In genomic region chr10:58898854-58899573, GRCh38 we compare ENCODE assay signal across 15 cellular contexts.
"Had no signal": no experiment of that assay in that cellular context is flagged by ENCODE, and none has a peak within 500 bp of the region (broad histone marks: within the 10 kb centered on the region; RNA-seq: fewer than 3 reads in every experiment).

No MANE protein-coding gene starts in this region.

- DNase-seq: activated CD4-positive, CD25-positive, alpha-beta regulatory T cell treated with anti-CD3 and anti-CD28 coated beads, Interleukin-2, amount 50 U/mL, for 72 hours; activated naive CD4-positive, alpha-beta T cell treated with anti-CD3 and anti-CD28 coated beads for 36 hours; activated naive CD8-positive, alpha-beta T cell treated with anti-CD3 and anti-CD28 coated beads, Interleukin-2, amount 50 U/mL, for 24 hours; activated T-cell treated with anti-CD3 and anti-CD28 coated beads for 4 hours; aorta; dermis blood vessel endothelial cell; erythroblast; kidney; nucleus accumbens; posterior cingulate gyrus; stimulated activated CD4-positive, alpha-beta T cell treated with anti-CD3 and anti-CD28 coated beads, Interleukin-4, amount 100 ng/mL, for 1 hour; stimulated activated naive CD4-positive, alpha-beta T cell; T1000 had no signal

- H3K4me3 ChIP-seq: tibial nerve had no signal

- FAIRE-seq: kidney had no signal

- ATAC-seq: activated naive CD8-positive, alpha-beta T cell treated with anti-CD3 and anti-CD28 coated beads, Interleukin-2, amount 50 U/mL, for 24 hours had no signal

- H3K4me3 Mint-ChIP-seq: activated naive CD4-positive, alpha-beta T cell treated with anti-CD3 and anti-CD28 coated beads for 36 hours; activated naive CD8-positive, alpha-beta T cell treated with anti-CD3 and anti-CD28 coated beads, Interleukin-2, amount 50 U/mL, for 24 hours; nephron had no signal

- H3K27ac Mint-ChIP-seq: activated naive CD4-positive, alpha-beta T cell treated with anti-CD3 and anti-CD28 coated beads for 36 hours; activated naive CD8-positive, alpha-beta T cell treated with anti-CD3 and anti-CD28 coated beads, Interleukin-2, amount 50 U/mL, for 24 hours had no signal

- H3K4me1 Mint-ChIP-seq: activated naive CD8-positive, alpha-beta T cell treated with anti-CD3 and anti-CD28 coated beads, Interleukin-2, amount 50 U/mL, for 24 hours had no signal
